In the genomic region with DNA sequence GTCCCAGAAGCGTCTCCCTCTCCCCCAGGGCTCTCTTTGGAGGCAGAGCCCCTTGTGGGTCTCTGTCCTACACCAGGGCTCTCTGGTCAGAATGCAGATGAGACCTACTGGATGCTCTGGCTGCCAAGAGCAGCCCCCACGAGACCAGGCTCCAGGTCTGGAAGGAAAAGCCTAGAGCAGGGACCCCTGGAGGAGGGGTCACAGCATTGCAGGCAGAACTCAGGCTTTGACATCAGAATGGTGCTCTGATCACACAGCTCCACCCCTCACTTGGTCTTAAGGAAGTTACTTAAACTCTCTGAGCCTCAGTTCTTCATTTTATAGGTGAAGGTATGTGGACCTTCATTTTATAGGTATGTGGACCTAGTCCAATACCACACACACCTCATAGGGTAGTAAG, we compare ENCODE assay signal across 9 cellular contexts.
DNase-seq lines count a peak whose midpoint lies in the region; ATAC-seq and TF ChIP-seq lines count a peak whose summit lies in the region.
"Had no signal": no experiment of that assay in that cellular context is flagged by ENCODE, and none has a peak within 500 bp of the region (broad histone marks: within the 10 kb centered on the region; RNA-seq: fewer than 3 reads in every experiment).

No MANE protein-coding gene starts in this region.

- no peaks in the 10 kb centered on the region for H3K9me3 ChIP-seq in iPS DF 6.9 (ENCODE audit: control insufficient read depth, insufficient read depth, low read length)
- H3K9me3 ChIP-seq in upper lobe of left lung = no peaks in the 10 kb centered on the region

- POLR2A ChIA-PET in activated CD4-positive, alpha-beta memory T cell treated with anti-CD3 and anti-CD28 coated beads, Interleukin-2, amount 10 ng/mL, durations not matched to agents 7 days and 5 days (lab: Charles Lee) = no interaction called here

- H3K4me1 ChIP-seq in iPS DF 6.9 (ENCODE audit: control insufficient read depth, insufficient read depth, low read length) (no peaks in the 10 kb centered on the region), upper lobe of left lung (peaks cover 67 to 84% (median 73%) of the 10 kb centered on the region in 4 donors)

- no peaks in the 10 kb centered on the region for H3K9me3 Mint-ChIP-seq in stimulated activated naive CD8-positive, alpha-beta T cell treated with anti-CD3 and anti-CD28 coated beads, Interleukin-15, Interleukin-2, amounts not matched to agents 100 ng/mL and 50 ng/mL, for 24 hours
- H3K9me3 Mint-ChIP-seq in activated CD4-positive, alpha-beta memory T cell treated with anti-CD3 and anti-CD28 coated beads, Interleukin-2, amount 10 ng/mL, durations not matched to agents 7 days and 5 days = no peaks in the 10 kb centered on the region
- H3K9me3 Mint-ChIP-seq: activated naive CD4-positive, alpha-beta T cell treated with anti-CD3 and anti-CD28 coated beads, Interleukin-2, amount 50 U/mL, for 72 hours had no signal

- H3K4me3 Mint-ChIP-seq in stimulated activated naive CD8-positive, alpha-beta T cell treated with anti-CD3 and anti-CD28 coated beads, Interleukin-15, Interleukin-2, amounts not matched to agents 100 ng/mL and 50 ng/mL, for 24 hours = no peak overlapping the region
- no peak overlapping the region for H3K4me3 Mint-ChIP-seq in activated CD4-positive, alpha-beta memory T cell treated with anti-CD3 and anti-CD28 coated beads, Interleukin-2, amount 10 ng/mL, durations not matched to agents 7 days and 5 days

- WGBS in iPS DF 6.9 (ENCODE audit: insufficient coverage, insufficient read length) = no CpG with 5 or more reads among the region's 2 CpGs
- WGBS in upper lobe of left lung, 2 donors = 49 to 70% methylated on average over 2 of the region's 2 CpGs

- H3K27ac ChIP-seq in iPS DF 6.9 (ENCODE audit: low read length) (no peak overlapping the region), upper lobe of left lung (peak overlapping the region; percentile 33 to 73 (median 60))

- no peak for TF ChIP-seq CTCF in upper lobe of left lung (IDR thresholded peaks at IDR 0.05)

- no peaks in the 10 kb centered on the region for H3K36me3 Mint-ChIP-seq in stimulated activated naive CD8-positive, alpha-beta T cell treated with anti-CD3 and anti-CD28 coated beads, Interleukin-15, Interleukin-2, amounts not matched to agents 100 ng/mL and 50 ng/mL, for 24 hours (ENCODE audit: low read depth)
- H3K36me3 Mint-ChIP-seq in activated CD4-positive, alpha-beta memory T cell treated with anti-CD3 and anti-CD28 coated beads, Interleukin-2, amount 10 ng/mL, durations not matched to agents 7 days and 5 days (ENCODE audit: low read depth) = no peaks in the 10 kb centered on the region
- H3K36me3 Mint-ChIP-seq: activated naive CD4-positive, alpha-beta T cell treated with anti-CD3 and anti-CD28 coated beads, Interleukin-2, amount 50 U/mL, for 72 hours had no signal

- H3K27me3 ChIP-seq in iPS DF 6.9 (ENCODE audit: control insufficient read depth, insufficient read depth, low read length) (no peaks in the 10 kb centered on the region), upper lobe of left lung (no peaks in the 10 kb centered on the region)

- no peak for TF ChIP-seq POLR2A in upper lobe of left lung (IDR thresholded peaks at IDR 0.05)

- no peak for ATAC-seq in stimulated activated naive CD8-positive, alpha-beta T cell treated with anti-CD3 and anti-CD28 coated beads, Interleukin-15, Interleukin-2, amounts not matched to agents 100 U/mL and 50 U/mL, for 24 hours
- no peak for ATAC-seq in upper lobe of left lung (ENCODE audit: low FRiP score in 2 of 2)
- ATAC-seq in HG03095 (IDR thresholded peaks at IDR 0.05; ENCODE audit: unreplicated experiment) = no peak

- CTCF ChIA-PET in activated CD4-positive, alpha-beta memory T cell treated with anti-CD3 and anti-CD28 coated beads, Interleukin-2, amount 10 ng/mL, durations not matched to agents 7 days and 5 days (lab: Charles Lee) = no interaction called here

- peak overlapping the region; percentile 26 for H3K27ac Mint-ChIP-seq in stimulated activated naive CD8-positive, alpha-beta T cell treated with anti-CD3 and anti-CD28 coated beads, Interleukin-15, Interleukin-2, amounts not matched to agents 100 ng/mL and 50 ng/mL, for 24 hours
- no peak overlapping the region for H3K27ac Mint-ChIP-seq in activated CD4-positive, alpha-beta memory T cell treated with anti-CD3 and anti-CD28 coated beads, Interleukin-2, amount 10 ng/mL, durations not matched to agents 7 days and 5 days

- H3K36me3 ChIP-seq in iPS DF 6.9 (ENCODE audit: control insufficient read depth, insufficient read depth, low read length) (no peaks in the 10 kb centered on the region), upper lobe of left lung (no peaks in the 10 kb centered on the region)

- no peak for TF ChIP-seq EP300 in upper lobe of left lung (IDR thresholded peaks at IDR 0.05)

- no peak for DNase-seq in stimulated activated naive CD8-positive, alpha-beta T cell treated with anti-CD3 and anti-CD28 coated beads, Interleukin-15, Interleukin-2, amounts not matched to agents 100 U/mL and 50 U/mL, for 24 hours
- DNase-seq in SK-MEL-5 (ENCODE audit: low read depth, low spot score) (peak; percentile 54), iPS DF 6.9 (ENCODE audit: low read depth, low spot score) (peak; percentile 73), upper lobe of left lung (no peak), NCI-H226 (no peak)
- DNase-seq in activated CD4-positive, alpha-beta memory T cell treated with anti-CD3 and anti-CD28 coated beads, Interleukin-2, amount 10 ng/mL, durations not matched to agents 7 days and 5 days = no peak

- in situ Hi-C loops in SK-MEL-5 (cut with HindIII; ENCODE audit: low pct_unique_long_range_greater_than_20kb, low sequenced_read_pairs) = no loop called here

- no peaks in the 10 kb centered on the region for H3K27me3 Mint-ChIP-seq in stimulated activated naive CD8-positive, alpha-beta T cell treated with anti-CD3 and anti-CD28 coated beads, Interleukin-15, Interleukin-2, amounts not matched to agents 100 ng/mL and 50 ng/mL, for 24 hours
- H3K27me3 Mint-ChIP-seq in activated CD4-positive, alpha-beta memory T cell treated with anti-CD3 and anti-CD28 coated beads, Interleukin-2, amount 10 ng/mL, durations not matched to agents 7 days and 5 days = no peaks in the 10 kb centered on the region

- H3K4me3 ChIP-seq in iPS DF 6.9 (ENCODE audit: low read length) = no peak overlapping the region
- H3K4me3 ChIP-seq in upper lobe of left lung = no peak overlapping the region

- peaks cover 63% of the 10 kb centered on the region for H3K4me1 Mint-ChIP-seq in stimulated activated naive CD8-positive, alpha-beta T cell treated with anti-CD3 and anti-CD28 coated beads, Interleukin-15, Interleukin-2, amounts not matched to agents 100 ng/mL and 50 ng/mL, for 24 hours (ENCODE audit: low read depth)
- peaks cover 12% of the 10 kb centered on the region for H3K4me1 Mint-ChIP-seq in activated CD4-positive, alpha-beta memory T cell treated with anti-CD3 and anti-CD28 coated beads, Interleukin-2, amount 10 ng/mL, durations not matched to agents 7 days and 5 days

Comparison
In these comparisons a context has a peak if more than half of its experiments do, and no peak if none do; other contexts are left out.
1. DNase-seq: peak in SK-MEL-5 (single experiment) and iPS DF 6.9 (single experiment); none in stimulated activated naive CD8-positive, alpha-beta T cell treated with anti-CD3 and anti-CD28 coated beads, Interleukin-15, Interleukin-2, amounts not matched to agents 100 U/mL and 50 U/mL, for 24 hours (single experiment), upper lobe of left lung (0 of 2), activated CD4-positive, alpha-beta memory T cell treated with anti-CD3 and anti-CD28 coated beads, Interleukin-2, amount 10 ng/mL, durations not matched to agents 7 days and 5 days (single experiment) and NCI-H226 (single experiment).